In the genomic region with DNA sequence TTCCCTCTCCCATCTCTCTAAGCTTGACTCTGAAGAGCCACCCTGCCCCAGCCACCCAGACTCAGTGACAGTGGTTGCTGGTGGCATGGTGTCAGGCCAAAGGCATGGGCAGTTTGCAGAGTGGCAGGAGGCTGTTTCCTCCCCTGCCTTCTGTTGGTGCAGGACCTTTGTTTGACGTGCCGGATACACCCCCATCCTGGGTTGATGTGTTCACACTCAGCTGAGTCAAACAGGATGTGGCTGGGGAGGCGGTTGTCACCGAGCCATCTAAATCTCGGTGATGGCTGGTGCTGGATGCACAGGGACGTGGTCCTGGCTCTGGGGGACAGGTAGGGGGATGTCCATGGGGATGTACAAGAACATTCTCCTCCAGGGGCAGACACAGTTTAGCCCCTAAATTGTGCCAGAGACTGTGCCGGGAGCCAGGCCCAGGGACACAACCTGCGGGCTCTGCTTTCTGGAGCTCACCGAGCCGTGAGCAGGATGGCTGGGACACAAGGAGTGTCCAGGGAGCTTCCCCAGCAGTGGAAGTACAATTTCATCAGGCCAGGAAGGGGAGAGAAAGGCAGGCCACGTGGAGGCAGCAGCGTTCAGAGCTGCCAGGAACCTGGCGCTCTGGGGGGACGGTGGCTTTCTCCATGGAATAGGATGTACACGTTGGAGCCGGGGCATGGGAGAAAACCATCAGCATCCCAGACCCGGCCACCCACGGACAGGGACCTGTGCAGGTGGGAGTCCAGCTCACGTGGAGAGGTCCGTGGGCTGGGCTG, we compare ENCODE assay signal across 9 cellular contexts.
A peak's percentile ranks its signal among the peaks of the same experiment; 100 is the strongest.
DNase-seq lines count a peak whose midpoint lies in the region; ATAC-seq, FAIRE-seq and TF ChIP-seq lines count a peak whose summit lies in the region.
"Had no signal": no experiment of that assay in that cellular context is flagged by ENCODE, and none has a peak within 500 bp of the region (broad histone marks: within the 10 kb centered on the region; RNA-seq: fewer than 3 reads in every experiment).

No MANE protein-coding gene starts in this region.

- H3K36me3 Mint-ChIP-seq in activated naive CD8-positive, alpha-beta T cell treated with anti-CD3 and anti-CD28 coated beads, Interleukin-2, amount 50 U/mL, for 24 hours (ENCODE audit: low read depth), result peaks cover 4% of the 10 kb centered on the region

- CTCF ChIA-PET in HepG2 (lab: Yijun Ruan, JAX; ENCODE audit: low intra/inter-chr PET ratio, low total read pairs), result no interaction called here

- in situ Hi-C loops in HepG2 (cut with HindIII; ENCODE audit: extremely low pct_ligation_motif_present, low pct_unique_long_range_greater_than_20kb), result no loop called here

- H3K9ac ChIP-seq in HepG2 (ENCODE audit: insufficient read depth, low read depth, low read length), result no peak overlapping the region

- no peaks in the 10 kb centered on the region for H3K27me3 Mint-ChIP-seq in activated naive CD8-positive, alpha-beta T cell treated with anti-CD3 and anti-CD28 coated beads, Interleukin-2, amount 50 U/mL, for 24 hours

- TF ChIP-seq RAD21 in HepG2 (CRISPR knock-in tag; IDR thresholded peaks at IDR 0.05), result no peak

- H2AFZ ChIP-seq in HepG2 (ENCODE audit: low read length), result no peak overlapping the region
- no peak overlapping the region for H2AFZ ChIP-seq in hepatocyte

- peak; percentile 70 for ATAC-seq in HG02884 (IDR thresholded peaks at IDR 0.05; ENCODE audit: unreplicated experiment)
- ATAC-seq in activated naive CD8-positive, alpha-beta T cell treated with anti-CD3 and anti-CD28 coated beads, Interleukin-2, amount 50 U/mL, for 24 hours, result peak; percentile 83
- ATAC-seq in HepG2, result no peak

- no peak overlapping the region for H3K4me2 ChIP-seq in HepG2 (ENCODE audit: low read depth, low read length)
- H3K4me2 ChIP-seq in hepatocyte, result no peak overlapping the region

- TF ChIP-seq POLR2A in GM12891 (IDR thresholded peaks at IDR 0.05; ENCODE audit: low read depth, low read length) (no peak), HepG2 (IDR thresholded peaks at IDR 0.05; ENCODE audit: insufficient read depth in 1 of 2, low read depth in 2 of 2, low read length in 2 of 2) (no peak)

- peaks cover 56% of the 10 kb centered on the region for H4K20me1 ChIP-seq in HepG2 (ENCODE audit: insufficient read depth, low read length)
- peaks cover 79% of the 10 kb centered on the region for H4K20me1 ChIP-seq in hepatocyte (ENCODE audit: insufficient read depth, poor library complexity, severe bottlenecking)

- TF ChIP-seq CTCF in HepG2 (CRISPR knock-in tag; IDR thresholded peaks at IDR 0.05) (no peak), hepatocyte (IDR thresholded peaks at IDR 0.05; ENCODE audit: poor library complexity) (no peak)

- intact Hi-C loops in HepG2 (cut with micrococcal nuclease; ENCODE audit: unreplicated experiment), result no loop called here

- no peak overlapping the region for H3K27ac ChIP-seq in HepG2 (ENCODE audit: extremely low read length, insufficient read depth, low read length)
- H3K27ac ChIP-seq in hepatocyte, result no peak overlapping the region
- H3K27ac ChIP-seq: SJCRH30 had no signal

- no peak overlapping the region for H3K4me3 ChIP-seq in HepG2 (replicated peaks in 1 of 3; ENCODE audit: insufficient read depth in 1 of 3, low read depth in 2 of 3, low read length in 3 of 3)
- H3K4me3 ChIP-seq in hepatocyte, result no peak overlapping the region
- H3K4me3 ChIP-seq: SJCRH30 had no signal

- H3K4me3 Mint-ChIP-seq in activated naive CD8-positive, alpha-beta T cell treated with anti-CD3 and anti-CD28 coated beads, Interleukin-2, amount 50 U/mL, for 24 hours, result peak overlapping the region; percentile 83

- BruUV-seq in HepG2 (replicated peaks; lab: Mats Ljungman, UMichigan), result no TSS peak

- H3K36me3 ChIP-seq in HepG2 (replicated peaks in 1 of 2; ENCODE audit: control insufficient read depth in 1 of 2, insufficient read depth in 2 of 2, low read length in 2 of 2) (peaks cover 47 to 78% of the 10 kb centered on the region in 2 experiments; a peak in 4 of 5 replicates), hepatocyte (replicated peaks; ENCODE audit: insufficient read depth, low read depth) (no peaks in the 10 kb centered on the region)

- H3K27ac Mint-ChIP-seq in activated naive CD8-positive, alpha-beta T cell treated with anti-CD3 and anti-CD28 coated beads, Interleukin-2, amount 50 U/mL, for 24 hours, result peak overlapping the region; percentile 93

- no peak for TF ChIP-seq EP300 in HepG2 (IDR thresholded peaks at IDR 0.05; ENCODE audit: low read depth in 2 of 2, low read length in 2 of 2)
- TF ChIP-seq EP300 in HepG2 (CRISPR knock-in tag; IDR thresholded peaks at IDR 0.05; ENCODE audit: borderline replicate concordance), result no peak

- WGBS in HepG2 (ENCODE audit: low lambda C conversion rate), result 91% methylated on average over 20 of the region's 20 CpGs
- WGBS in hepatocyte (ENCODE audit: low lambda C conversion rate, missing lambda C conversion rate), result 88% methylated on average over 20 of the region's 20 CpGs

- peaks cover 90% of the 10 kb centered on the region for H3K4me1 Mint-ChIP-seq in activated naive CD8-positive, alpha-beta T cell treated with anti-CD3 and anti-CD28 coated beads, Interleukin-2, amount 50 U/mL, for 24 hours

- peaks cover 57% of the 10 kb centered on the region for H3K79me2 ChIP-seq in HepG2 (ENCODE audit: insufficient read depth, low read length)
- H3K79me2 ChIP-seq in hepatocyte, result peaks cover 97% of the 10 kb centered on the region

- no peaks in the 10 kb centered on the region for H3K9me3 Mint-ChIP-seq in activated naive CD8-positive, alpha-beta T cell treated with anti-CD3 and anti-CD28 coated beads, Interleukin-2, amount 50 U/mL, for 24 hours

- DNase-seq in GM12891 (ENCODE audit: insufficient read length, low spot score), result peak; percentile 92
- peak; percentile 72 for DNase-seq in T follicular helper cell (ENCODE audit: low read depth)
- peak; percentile 83 for DNase-seq in activated naive CD8-positive, alpha-beta T cell treated with anti-CD3 and anti-CD28 coated beads, Interleukin-2, amount 50 U/mL, for 24 hours
- DNase-seq in HepG2 (ENCODE audit: low spot score), result no peak
- DNase-seq in stimulated activated CD8-positive, alpha-beta memory T cell treated with anti-CD3 and anti-CD28 coated beads, Interleukin-15, amount 100 ng/mL, for 48 hours (ENCODE audit: low read depth in 2 of 2), result peak; percentile 70 to 83
- no peak for DNase-seq in HuH-7 (ENCODE audit: low spot score)
- DNase-seq in hepatocyte (ENCODE audit: low spot score), result no peak

- POLR2A ChIA-PET in HepG2 (lab: Yijun Ruan, JAX), result interaction anchor here (1.2 to 2.2 kb wide), 2 partner anchors 13 to 47 kb away, joined by 4 to 8 read pairs; no protein-coding TSS in a partner anchor

- H3K9me3 ChIP-seq in HepG2 (ENCODE audit: low read length) (no peaks in the 10 kb centered on the region), hepatocyte (ENCODE audit: low read depth) (no peaks in the 10 kb centered on the region)
- H3K9me3 ChIP-seq: SJCRH30 had no signal

- H3K4me1 ChIP-seq in HepG2 (ENCODE audit: insufficient read depth, low read length), result peaks cover 6% of the 10 kb centered on the region
- peaks cover 19% of the 10 kb centered on the region for H3K4me1 ChIP-seq in hepatocyte (ENCODE audit: insufficient read depth)

- H3K27me3 ChIP-seq in HepG2 (ENCODE audit: control insufficient read depth in 1 of 2, insufficient read depth in 2 of 2, low read length in 2 of 2) (no peaks in the 10 kb centered on the region), hepatocyte (no peaks in the 10 kb centered on the region)
- H3K27me3 ChIP-seq: SJCRH30 had no signal

- H3K9me2 ChIP-seq in hepatocyte (replicated peaks; ENCODE audit: insufficient read depth), result no peaks in the 10 kb centered on the region

- peak; percentile 99 for FAIRE-seq in GM12891 (lab: Jason Lieb, UNC)
- FAIRE-seq in HepG2 (lab: Jason Lieb, UNC), result no peak

TF ChIP-seq in GM12891, 5 proteins besides CTCF, POLR2A, EP300 and RAD21:
- TF ChIP-seq POU2F2 (IDR thresholded peaks at IDR 0.05; ENCODE audit: low read depth, low read length), result peak; percentile 71; the same call in 1 of the 2 replicates
- peak; percentile 39; the same call in 1 of the 2 replicates for TF ChIP-seq TAF1 (IDR thresholded peaks at IDR 0.05; ENCODE audit: low read depth, low read length)
- TF ChIP-seq SPI1 (IDR thresholded peaks at IDR 0.05; ENCODE audit: low read depth, low read length), result 0 out of 2 replicates have a peak, but pooled peaks have one; percentile 25
- TF ChIP-seq POLR2AphosphoS5 (IDR thresholded peaks at IDR 0.05; ENCODE audit: low read depth, low read length), result 0 out of 2 replicates have a peak, but pooled peaks have one; percentile 38
- no peak for TF ChIP-seq PAX5 (IDR thresholded peaks at IDR 0.05; ENCODE audit: insufficient read depth, low read length, severe bottlenecking)

TF ChIP-seq in HepG2, 621 proteins besides CTCF, POLR2A, EP300 and RAD21:
- no peak for TF ChIP-seq HDAC2 (CRISPR knock-in tag; IDR thresholded peaks at IDR 0.05)
- TF ChIP-seq, protein P1, sequence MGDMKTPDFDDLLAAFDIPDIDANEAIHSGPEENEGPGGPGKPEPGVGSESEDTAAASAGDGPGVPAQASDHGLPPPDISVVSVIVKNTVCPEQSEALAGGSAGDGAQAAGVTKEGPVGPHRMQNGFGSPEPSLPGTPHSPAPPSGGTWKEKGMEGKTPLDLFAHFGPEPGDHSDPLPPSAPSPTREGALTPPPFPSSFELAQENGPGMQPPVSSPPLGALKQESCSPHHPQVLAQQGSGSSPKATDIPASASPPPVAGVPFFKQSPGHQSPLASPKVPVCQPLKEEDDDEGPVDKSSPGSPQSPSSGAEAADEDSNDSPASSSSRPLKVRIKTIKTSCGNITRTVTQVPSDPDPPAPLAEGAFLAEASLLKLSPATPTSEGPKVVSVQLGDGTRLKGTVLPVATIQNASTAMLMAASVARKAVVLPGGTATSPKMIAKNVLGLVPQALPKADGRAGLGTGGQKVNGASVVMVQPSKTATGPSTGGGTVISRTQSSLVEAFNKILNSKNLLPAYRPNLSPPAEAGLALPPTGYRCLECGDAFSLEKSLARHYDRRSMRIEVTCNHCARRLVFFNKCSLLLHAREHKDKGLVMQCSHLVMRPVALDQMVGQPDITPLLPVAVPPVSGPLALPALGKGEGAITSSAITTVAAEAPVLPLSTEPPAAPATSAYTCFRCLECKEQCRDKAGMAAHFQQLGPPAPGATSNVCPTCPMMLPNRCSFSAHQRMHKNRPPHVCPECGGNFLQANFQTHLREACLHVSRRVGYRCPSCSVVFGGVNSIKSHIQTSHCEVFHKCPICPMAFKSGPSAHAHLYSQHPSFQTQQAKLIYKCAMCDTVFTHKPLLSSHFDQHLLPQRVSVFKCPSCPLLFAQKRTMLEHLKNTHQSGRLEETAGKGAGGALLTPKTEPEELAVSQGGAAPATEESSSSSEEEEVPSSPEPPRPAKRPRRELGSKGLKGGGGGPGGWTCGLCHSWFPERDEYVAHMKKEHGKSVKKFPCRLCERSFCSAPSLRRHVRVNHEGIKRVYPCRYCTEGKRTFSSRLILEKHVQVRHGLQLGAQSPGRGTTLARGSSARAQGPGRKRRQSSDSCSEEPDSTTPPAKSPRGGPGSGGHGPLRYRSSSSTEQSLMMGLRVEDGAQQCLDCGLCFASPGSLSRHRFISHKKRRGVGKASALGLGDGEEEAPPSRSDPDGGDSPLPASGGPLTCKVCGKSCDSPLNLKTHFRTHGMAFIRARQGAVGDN (CRISPR knock-in tag; IDR thresholded peaks at IDR 0.05), result peak; percentile 5; the same call in 1 of the 2 replicates
- TF ChIP-seq AGO2 (optimal IDR thresholded peaks at IDR 0.05; ENCODE audit: low read depth, low read length), result peak; percentile 4

Comparison
In these comparisons a context has a peak if more than half of its experiments do, and no peak if none do; other contexts are left out.
1. DNase-seq: peak in GM12891 (single experiment), T follicular helper cell (single experiment), activated naive CD8-positive, alpha-beta T cell treated with anti-CD3 and anti-CD28 coated beads, Interleukin-2, amount 50 U/mL, for 24 hours (single experiment) and stimulated activated CD8-positive, alpha-beta memory T cell treated with anti-CD3 and anti-CD28 coated beads, Interleukin-15, amount 100 ng/mL, for 48 hours (2 of 2); none in HepG2 (single experiment), HuH-7 (single experiment) and hepatocyte (single experiment).